19 cellular contexts compared by ENCODE assay signal in the genomic region with DNA sequence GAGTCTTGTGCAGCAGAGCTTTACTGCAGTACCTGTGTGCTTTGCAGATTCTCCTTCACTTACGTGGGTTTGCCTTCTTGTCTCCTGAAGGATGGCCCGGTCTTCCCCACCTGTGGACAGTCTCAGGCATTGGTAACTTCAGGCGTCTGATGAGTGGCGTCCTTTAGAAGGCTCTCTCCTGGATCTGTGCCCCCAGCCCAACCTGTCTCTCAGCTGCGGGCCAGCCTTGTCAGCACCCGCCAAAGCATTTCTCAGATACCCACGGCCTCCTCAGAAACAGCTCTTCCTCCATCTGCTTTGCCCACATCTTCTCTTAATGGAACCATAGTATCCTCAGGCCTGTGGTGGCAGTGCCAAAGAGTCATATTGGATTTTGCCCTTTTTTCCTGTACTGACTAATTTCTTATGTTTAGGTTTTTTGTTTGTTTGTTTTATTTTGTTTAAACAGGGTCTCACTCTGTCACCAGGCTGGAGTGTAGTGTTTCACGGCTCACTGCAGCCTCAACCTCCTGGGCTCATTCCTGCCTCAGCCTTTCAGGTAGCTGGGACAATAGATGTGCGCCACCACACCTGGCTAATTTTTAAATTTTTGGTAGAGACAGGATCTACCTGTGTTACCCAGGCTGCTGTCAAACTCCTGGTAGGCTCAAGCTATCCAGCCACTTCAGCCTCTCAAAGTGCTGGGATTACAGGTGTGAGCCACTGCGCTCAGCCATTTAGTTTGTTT.
DNase-seq lines count a peak whose midpoint lies in the region; ATAC-seq and TF ChIP-seq lines count a peak whose summit lies in the region.
"Had no signal": no experiment of that assay in that cellular context is flagged by ENCODE, and none has a peak within 500 bp of the region (broad histone marks: within the 10 kb centered on the region; RNA-seq: fewer than 3 reads in every experiment).

No MANE protein-coding gene starts in this region.

- WGBS in trophoblast cell (ENCODE audit: extremely low coverage, insufficient coverage, insufficient read length), result no CpG with 5 or more reads among the region's 10 CpGs
- 88 to 96% methylated on average over 10 of the region's 10 CpGs for WGBS in testis, 2 donors

- no peaks in the 10 kb centered on the region for H3K27me3 ChIP-seq in trophoblast cell (ENCODE audit: insufficient read depth, low read length)
- H3K27me3 ChIP-seq in testis, result no peaks in the 10 kb centered on the region

- CTCF ChIA-PET in activated naive CD4-positive, alpha-beta T cell treated with anti-CD3 and anti-CD28 coated beads for 36 hours (lab: Charles Lee), result no interaction called here
- CTCF ChIA-PET in HEK293 (lab: Yijun Ruan, JAX), result interaction anchor here (0.6 to 1.0 kb wide), 2 partner anchors 24 to 51 kb away, joined by 4 read pairs; no protein-coding TSS in a partner anchor
- CTCF ChIA-PET in activated CD8-positive, alpha-beta T cell treated with anti-CD3 and anti-CD28 coated beads, Interleukin-2, amount 10 ng/mL, durations not matched to agents 7 days and 5 days (lab: Charles Lee), result interaction anchor here (0.5 kb wide), 1 partner anchor 32 kb away, joined by 3 read pairs; no protein-coding TSS in a partner anchor

- H3K4me1 Mint-ChIP-seq in activated naive CD4-positive, alpha-beta T cell treated with anti-CD3 and anti-CD28 coated beads for 36 hours (ENCODE audit: low read depth), result peaks cover 49% of the 10 kb centered on the region
- H3K4me1 Mint-ChIP-seq in activated CD8-positive, alpha-beta T cell treated with anti-CD3 and anti-CD28 coated beads, Interleukin-2, amount 10 ng/mL, durations not matched to agents 7 days and 5 days (ENCODE audit: low read depth), result peaks cover 16% of the 10 kb centered on the region
- peaks cover 20% of the 10 kb centered on the region for H3K4me1 Mint-ChIP-seq in activated T-helper 2 cell treated with anti-CD3 and anti-CD28 coated beads, Interferon-gamma antibody, Interleukin-2, Interleukin-4, amounts not matched to agents 10 μg/mL and 5 μg/mL and 100 μg/mL, durations not matched to agents 14 hours and 24 hours and 36 hours (ENCODE audit: low read depth)

- no peak overlapping the region for H2BK12ac ChIP-seq in trophoblast cell (ENCODE audit: low read length)

- no peaks in the 10 kb centered on the region for H3K27me3 Mint-ChIP-seq in activated naive CD4-positive, alpha-beta T cell treated with anti-CD3 and anti-CD28 coated beads for 36 hours (ENCODE audit: low read depth)
- no peaks in the 10 kb centered on the region for H3K27me3 Mint-ChIP-seq in activated CD8-positive, alpha-beta T cell treated with anti-CD3 and anti-CD28 coated beads, Interleukin-2, amount 10 ng/mL, durations not matched to agents 7 days and 5 days (ENCODE audit: low read depth)
- no peaks in the 10 kb centered on the region for H3K27me3 Mint-ChIP-seq in activated T-helper 2 cell treated with anti-CD3 and anti-CD28 coated beads, Interferon-gamma antibody, Interleukin-2, Interleukin-4, amounts not matched to agents 10 μg/mL and 5 μg/mL and 100 μg/mL, durations not matched to agents 14 hours and 24 hours and 36 hours (ENCODE audit: low read depth)

- H2AFZ ChIP-seq in trophoblast cell (ENCODE audit: insufficient read depth, low read length, poor library complexity), result no peak overlapping the region

- no peaks in the 10 kb centered on the region for H3K36me3 ChIP-seq in HEK293 (ENCODE audit: control insufficient read depth in 2 of 2, insufficient read depth in 1 of 2, low read length in 2 of 2)
- peaks cover 0 to 9% of the 10 kb centered on the region in 2 experiments for H3K36me3 ChIP-seq in trophoblast cell (ENCODE audit: control insufficient read depth in 1 of 2, insufficient read depth in 2 of 2, low read length in 2 of 2)
- H3K36me3 ChIP-seq in testis (ENCODE audit: low read depth, missing control alignments), result no peaks in the 10 kb centered on the region

- no peak for ATAC-seq in activated naive CD4-positive, alpha-beta T cell treated with anti-CD3 and anti-CD28 coated beads, Interleukin-2, amount 50 U/mL, for 72 hours
- ATAC-seq in activated CD8-positive, alpha-beta T cell treated with anti-CD3 and anti-CD28 coated beads, Interleukin-2, amount 10 ng/mL, durations not matched to agents 7 days and 5 days, result no peak
- ATAC-seq: A549, Right ventricle myocardium inferior had no signal

- H3K9me3 Mint-ChIP-seq in activated naive CD4-positive, alpha-beta T cell treated with anti-CD3 and anti-CD28 coated beads for 36 hours, result no peaks in the 10 kb centered on the region
- H3K9me3 Mint-ChIP-seq in activated naive CD4-positive, alpha-beta T cell treated with anti-CD3 and anti-CD28 coated beads, Interleukin-2, amount 50 U/mL, for 72 hours, result no peaks in the 10 kb centered on the region
- no peaks in the 10 kb centered on the region for H3K9me3 Mint-ChIP-seq in activated CD8-positive, alpha-beta T cell treated with anti-CD3 and anti-CD28 coated beads, Interleukin-2, amount 10 ng/mL, durations not matched to agents 7 days and 5 days (ENCODE audit: insufficient read depth)
- H3K9me3 Mint-ChIP-seq in activated T-helper 2 cell treated with anti-CD3 and anti-CD28 coated beads, Interferon-gamma antibody, Interleukin-2, Interleukin-4, amounts not matched to agents 10 μg/mL and 5 μg/mL and 100 μg/mL, durations not matched to agents 14 hours and 24 hours and 36 hours, result no peaks in the 10 kb centered on the region

- H3K27ac ChIP-seq in HEK293 (ENCODE audit: extremely low read depth, low read depth, low read length) (no peak overlapping the region), trophoblast cell (ENCODE audit: low read depth, low read length) (no peak overlapping the region), testis (no peak overlapping the region)
- H3K27ac ChIP-seq: A549 had no signal

- H3K4me3 Mint-ChIP-seq in activated naive CD4-positive, alpha-beta T cell treated with anti-CD3 and anti-CD28 coated beads for 36 hours, result no peak overlapping the region
- no peak overlapping the region for H3K4me3 Mint-ChIP-seq in activated CD8-positive, alpha-beta T cell treated with anti-CD3 and anti-CD28 coated beads, Interleukin-2, amount 10 ng/mL, durations not matched to agents 7 days and 5 days
- no peak overlapping the region for H3K4me3 Mint-ChIP-seq in activated T-helper 2 cell treated with anti-CD3 and anti-CD28 coated beads, Interferon-gamma antibody, Interleukin-2, Interleukin-4, amounts not matched to agents 10 μg/mL and 5 μg/mL and 100 μg/mL, durations not matched to agents 14 hours and 24 hours and 36 hours (ENCODE audit: low read depth)

- no peak overlapping the region for H2BK120ac ChIP-seq in trophoblast cell (ENCODE audit: insufficient read depth, low read length, poor library complexity)

- POLR2A ChIA-PET in HEK293 (lab: Yijun Ruan, JAX), result no interaction called here
- POLR2A ChIA-PET in activated CD8-positive, alpha-beta T cell treated with anti-CD3 and anti-CD28 coated beads, Interleukin-2, amount 10 ng/mL, durations not matched to agents 7 days and 5 days (lab: Charles Lee), result no interaction called here

- peak overlapping the region; percentile 22 for H3K18ac ChIP-seq in trophoblast cell (ENCODE audit: low read length)

- no peak overlapping the region for H3K4me2 ChIP-seq in trophoblast cell (ENCODE audit: low read length)
- H3K4me2 ChIP-seq: A549, SK-N-SH had no signal

- H3K4ac ChIP-seq in trophoblast cell (ENCODE audit: low read depth, low read length), result no peak overlapping the region

- H3K79me2 ChIP-seq in trophoblast cell (ENCODE audit: control insufficient read depth, insufficient read depth, low read length, poor library complexity), result peaks cover 9% of the 10 kb centered on the region

- intact Hi-C loops in activated naive CD4-positive, alpha-beta T cell treated with anti-CD3 and anti-CD28 coated beads for 36 hours (cut with micrococcal nuclease), result no loop called here
- intact Hi-C loops in testis (cut with DNase I; ENCODE audit: low total_unique reads), result no loop called here
- intact Hi-C loops in activated T-helper 2 cell treated with anti-CD3 and anti-CD28 coated beads, Interferon-gamma antibody, Interleukin-2, Interleukin-4, amounts not matched to agents 10 μg/mL and 5 μg/mL and 100 μg/mL, durations not matched to agents 14 hours and 24 hours and 36 hours (cut with micrococcal nuclease), result no loop called here

- no peak overlapping the region for H3K9ac ChIP-seq in trophoblast cell (ENCODE audit: low read length)
- H3K9ac ChIP-seq: SK-N-SH had no signal

- TF ChIP-seq CTCF in HEK293 (tag by site-specific recombination; IDR thresholded peaks at IDR 0.05), result no peak
- TF ChIP-seq CTCF in testis (IDR thresholded peaks at IDR 0.05), result no peak

- no peak overlapping the region for H2BK5ac ChIP-seq in trophoblast cell (ENCODE audit: low read depth, low read length, poor library complexity)

- H4K91ac ChIP-seq in trophoblast cell (ENCODE audit: low read depth, low read length), result no peak overlapping the region

- no peak overlapping the region for H3K23ac ChIP-seq in trophoblast cell (ENCODE audit: low read length)

- H3K9me3 ChIP-seq in HEK293 (ENCODE audit: control insufficient read depth, insufficient read depth, low read depth, low read length) (no peaks in the 10 kb centered on the region), trophoblast cell (ENCODE audit: insufficient read depth, low read depth, low read length) (no peaks in the 10 kb centered on the region), testis (no peaks in the 10 kb centered on the region)
- H3K9me3 ChIP-seq: A549, SK-N-SH had no signal

- H4K8ac ChIP-seq in trophoblast cell (ENCODE audit: low read depth, low read length), result no peak overlapping the region

- no peak overlapping the region for H3K14ac ChIP-seq in trophoblast cell (ENCODE audit: low read length)

- H3K4me1 ChIP-seq in HEK293 (ENCODE audit: control insufficient read depth, insufficient read depth, low read length) (no peaks in the 10 kb centered on the region), trophoblast cell (ENCODE audit: control insufficient read depth in 1 of 2, insufficient read depth in 2 of 2, low read length in 2 of 2) (peaks cover 0 to 8% of the 10 kb centered on the region in 2 experiments), testis (no peaks in the 10 kb centered on the region)
- H3K4me1 ChIP-seq: A549 had no signal

- no peaks in the 10 kb centered on the region for H3K79me1 ChIP-seq in trophoblast cell (ENCODE audit: low read length)

- TF ChIP-seq POLR2A in testis (IDR thresholded peaks at IDR 0.05), result no peak

- DNase-seq in activated naive CD4-positive, alpha-beta T cell treated with anti-CD3 and anti-CD28 coated beads for 36 hours, result no peak
- DNase-seq in activated naive CD4-positive, alpha-beta T cell treated with anti-CD3 and anti-CD28 coated beads, Interleukin-2, amount 50 U/mL, for 72 hours (ENCODE audit: low spot score in 2 of 2), result no peak
- no peak for DNase-seq in activated CD8-positive, alpha-beta T cell treated with anti-CD3 and anti-CD28 coated beads, Interleukin-2, amount 10 ng/mL, durations not matched to agents 7 days and 5 days
- no peak for DNase-seq in trophoblast cell
- DNase-seq in testis, result no peak
- DNase-seq in activated T-helper 2 cell treated with anti-CD3 and anti-CD28 coated beads, Interferon-gamma antibody, Interleukin-2, Interleukin-4, amounts not matched to agents 10 μg/mL and 5 μg/mL and 100 μg/mL, durations not matched to agents 14 hours and 24 hours and 36 hours (ENCODE audit: low spot score), result no peak
- DNase-seq in GM19238 (ENCODE audit: insufficient read length, low spot score), result no peak
- DNase-seq: Calu3, H7, Karpas-422, MM.1S, NCI-H1105, NCI-H1930, NCI-H446, NCI-H774, SK-N-SH had no signal

- no peak overlapping the region for H2AK5ac ChIP-seq in trophoblast cell (ENCODE audit: low read length)

- H3K36me3 Mint-ChIP-seq in activated naive CD4-positive, alpha-beta T cell treated with anti-CD3 and anti-CD28 coated beads for 36 hours (ENCODE audit: low read depth), result peaks cover 8% of the 10 kb centered on the region
- H3K36me3 Mint-ChIP-seq in activated naive CD4-positive, alpha-beta T cell treated with anti-CD3 and anti-CD28 coated beads, Interleukin-2, amount 50 U/mL, for 72 hours, result no peaks in the 10 kb centered on the region
- H3K36me3 Mint-ChIP-seq in activated CD8-positive, alpha-beta T cell treated with anti-CD3 and anti-CD28 coated beads, Interleukin-2, amount 10 ng/mL, durations not matched to agents 7 days and 5 days (ENCODE audit: low read depth), result peaks cover 4% of the 10 kb centered on the region
- H3K36me3 Mint-ChIP-seq in activated T-helper 2 cell treated with anti-CD3 and anti-CD28 coated beads, Interferon-gamma antibody, Interleukin-2, Interleukin-4, amounts not matched to agents 10 μg/mL and 5 μg/mL and 100 μg/mL, durations not matched to agents 14 hours and 24 hours and 36 hours (ENCODE audit: low read depth), result peaks cover 3% of the 10 kb centered on the region

- H3K27ac Mint-ChIP-seq in activated naive CD4-positive, alpha-beta T cell treated with anti-CD3 and anti-CD28 coated beads for 36 hours, result peak overlapping the region; percentile 11
- H3K27ac Mint-ChIP-seq in activated naive CD4-positive, alpha-beta T cell treated with anti-CD3 and anti-CD28 coated beads, Interleukin-2, amount 50 U/mL, for 72 hours, result peak overlapping the region in 1 of 2 donors; percentile 81
- peak overlapping the region; percentile 37 for H3K27ac Mint-ChIP-seq in activated CD8-positive, alpha-beta T cell treated with anti-CD3 and anti-CD28 coated beads, Interleukin-2, amount 10 ng/mL, durations not matched to agents 7 days and 5 days
- no peak overlapping the region for H3K27ac Mint-ChIP-seq in activated T-helper 2 cell treated with anti-CD3 and anti-CD28 coated beads, Interferon-gamma antibody, Interleukin-2, Interleukin-4, amounts not matched to agents 10 μg/mL and 5 μg/mL and 100 μg/mL, durations not matched to agents 14 hours and 24 hours and 36 hours

- H3K4me3 ChIP-seq in HEK293 (ENCODE audit: low read depth, low read length), result no peak overlapping the region
- no peak overlapping the region for H3K4me3 ChIP-seq in trophoblast cell (ENCODE audit: low read depth, low read length)
- no peak overlapping the region for H3K4me3 ChIP-seq in testis
- H3K4me3 ChIP-seq: A549 had no signal

- no peak overlapping the region for H4K12ac ChIP-seq in trophoblast cell (ENCODE audit: low read depth, low read length)
